28 cellular contexts compared by ENCODE assay signal in genomic region chr9:130985029-130985428, GRCh38. TPM values are rescaled to one million over a fixed set of nuclear protein-coding genes. Genes with fewer than 3 reads are reported as not detected.
"Had no signal": no experiment of that assay in that cellular context is flagged by ENCODE, and none has a peak within 500 bp of the region (broad histone marks: within the 10 kb centered on the region; RNA-seq: fewer than 3 reads in every experiment).

No MANE protein-coding gene starts in this region.

- ATAC-seq: activated T-cell treated with anti-CD3 and anti-CD28 coated beads, Interleukin-2, amount 50 U/mL, for 4 hours; activated T-helper 17 cell treated with anti-CD3 and anti-CD28 coated beads, Interleukin-2, amount 50 U/mL, for 72 hours; esophagus mucosa had no signal

- H3K27me3 ChIP-seq: dorsolateral prefrontal cortex had no signal

- H3K4me1 Mint-ChIP-seq: activated CD4-positive, alpha-beta memory T cell treated with anti-CD3 and anti-CD28 coated beads, Interleukin-2, amount 10 ng/mL, durations not matched to agents 7 days and 5 days; activated CD4-positive, alpha-beta T cell treated with anti-CD3 and anti-CD28 coated beads, Interleukin-2, amount 10 ng/mL, durations not matched to agents 7 days and 5 days; activated T-helper 17 cell treated with anti-CD3 and anti-CD28 coated beads, Interleukin-2, amount 50 U/mL, for 72 hours; central memory CD8-positive, alpha-beta T cell; endodermal cell had no signal

- H3K27me3 Mint-ChIP-seq: activated CD4-positive, alpha-beta T cell treated with anti-CD3 and anti-CD28 coated beads, Interleukin-2, amount 10 ng/mL, durations not matched to agents 7 days and 5 days; dendritic cell treated with granulocyte-macrophage colony-stimulating factor and Interleukin-4, amounts not matched to agents 40 ng/mL and 50 ng/mL, for 4 days had no signal

- H3K9me3 Mint-ChIP-seq: activated CD4-positive, alpha-beta memory T cell treated with anti-CD3 and anti-CD28 coated beads, Interleukin-2, amount 10 ng/mL, durations not matched to agents 7 days and 5 days; activated CD4-positive, alpha-beta T cell treated with anti-CD3 and anti-CD28 coated beads, Interleukin-2, amount 10 ng/mL, durations not matched to agents 7 days and 5 days; activated T-cell treated with anti-CD3 and anti-CD28 coated beads, Interleukin-2, amount 50 U/mL, for 4 hours; activated T-helper 17 cell treated with anti-CD3 and anti-CD28 coated beads, Interleukin-2, amount 50 U/mL, for 72 hours; central memory CD8-positive, alpha-beta T cell; dendritic cell treated with granulocyte-macrophage colony-stimulating factor and Interleukin-4, amounts not matched to agents 40 ng/mL and 50 ng/mL, for 4 days; endodermal cell had no signal

- H3K36me3 ChIP-seq: brain microvascular endothelial cell had no signal

- H3K4me3 Mint-ChIP-seq: activated CD4-positive, alpha-beta memory T cell treated with anti-CD3 and anti-CD28 coated beads, Interleukin-2, amount 10 ng/mL, durations not matched to agents 7 days and 5 days; activated CD4-positive, alpha-beta T cell treated with anti-CD3 and anti-CD28 coated beads, Interleukin-2, amount 10 ng/mL, durations not matched to agents 7 days and 5 days; activated naive CD8-positive, alpha-beta T cell; activated T-cell treated with anti-CD3 and anti-CD28 coated beads, Interleukin-2, amount 50 U/mL, for 4 hours; activated T-helper 17 cell treated with anti-CD3 and anti-CD28 coated beads, Interleukin-2, amount 50 U/mL, for 72 hours; central memory CD8-positive, alpha-beta T cell; dendritic cell treated with granulocyte-macrophage colony-stimulating factor and Interleukin-4, amounts not matched to agents 40 ng/mL and 50 ng/mL, for 4 days; endodermal cell had no signal

- H3K27ac Mint-ChIP-seq: activated CD4-positive, alpha-beta memory T cell treated with anti-CD3 and anti-CD28 coated beads, Interleukin-2, amount 10 ng/mL, durations not matched to agents 7 days and 5 days; activated CD4-positive, alpha-beta T cell treated with anti-CD3 and anti-CD28 coated beads, Interleukin-2, amount 10 ng/mL, durations not matched to agents 7 days and 5 days; activated naive CD8-positive, alpha-beta T cell; activated T-helper 17 cell treated with anti-CD3 and anti-CD28 coated beads, Interleukin-2, amount 50 U/mL, for 72 hours; dendritic cell treated with granulocyte-macrophage colony-stimulating factor and Interleukin-4, amounts not matched to agents 40 ng/mL and 50 ng/mL, for 4 days; endodermal cell had no signal

- DNase-seq: activated CD4-positive, alpha-beta memory T cell treated with anti-CD3 and anti-CD28 coated beads, Interleukin-2, amount 10 ng/mL, durations not matched to agents 7 days and 5 days; activated CD4-positive, alpha-beta T cell treated with anti-CD3 and anti-CD28 coated beads for 1 hour; activated CD4-positive, alpha-beta T cell treated with anti-CD3 and anti-CD28 coated beads for 4 hours; activated CD4-positive, alpha-beta T cell treated with anti-CD3 and anti-CD28 coated beads, Interleukin-2, amount 10 ng/mL, durations not matched to agents 7 days and 5 days; activated CD4-positive, alpha-beta T cell treated with anti-CD3 and anti-CD28 coated beads, Interleukin-2, amount 50 U/mL, for 4 hours; activated effector memory CD4-positive, alpha-beta T cell treated with Interleukin-2 at 50 U/mL for 16 hours; activated gamma-delta T cell treated with Interleukin-2 at 50 U/mL for 16 hours; activated naive CD4-positive, alpha-beta T cell treated with anti-CD3 and anti-CD28 coated beads, Interleukin-2, amount 50 U/mL, for 16 hours; activated naive CD4-positive, alpha-beta T cell treated with Interleukin-2 at 50 U/mL for 16 hours; activated T-cell treated with anti-CD3 and anti-CD28 coated beads, Interleukin-2, amount 50 U/mL, for 4 hours; amniotic stem cell; anterior cingulate cortex; brain microvascular endothelial cell; dorsolateral prefrontal cortex; effector memory CD4-positive, alpha-beta T cell; endodermal cell; foreskin fibroblast; T-helper 2 cell had no signal

- FAIRE-seq: astrocyte, bronchial epithelial cell, frontal cortex had no signal

- H3K4me3 ChIP-seq: coronary artery, dorsolateral prefrontal cortex had no signal

- H3K36me3 Mint-ChIP-seq: activated naive CD8-positive, alpha-beta T cell had no signal

- H3K27ac ChIP-seq: brain microvascular endothelial cell, coronary artery, dorsolateral prefrontal cortex had no signal

RNA-seq across cellular contexts. Expression of gene LAMC3, which starts 23.9 kb away (rescaled TPM):
- total RNA-seq: activated CD4-positive, alpha-beta memory T cell treated with anti-CD3 and anti-CD28 coated beads, Interleukin-2, amount 10 ng/mL, durations not matched to agents 7 days and 5 days; bronchial epithelial cell had no signal

RNA-seq across cellular contexts. Expression of gene FIBCD1, which starts 46.0 kb away (rescaled TPM):
- total RNA-seq: activated CD4-positive, alpha-beta memory T cell treated with anti-CD3 and anti-CD28 coated beads, Interleukin-2, amount 10 ng/mL, durations not matched to agents 7 days and 5 days; activated CD4-positive, alpha-beta T cell treated with anti-CD3 and anti-CD28 coated beads, Interleukin-2, amount 10 ng/mL, durations not matched to agents 7 days and 5 days; activated T-cell treated with anti-CD3 and anti-CD28 coated beads, Interleukin-2, amount 50 U/mL, for 4 hours; activated T-helper 17 cell treated with anti-CD3 and anti-CD28 coated beads, Interleukin-2, amount 50 U/mL, for 72 hours; T-helper 1 cell treated with Interleukin-12 subunit alpha and Interleukin-12 subunit beta and Interleukin-4 antibody, amounts not matched to agents 30 ng/mL and 1 ng/mL, for 36 hours had no signal
